ENCODE assay signal across 10 cellular contexts in genomic region chrX:107454302-107454701, GRCh38. TPM values are rescaled to one million over a fixed set of nuclear protein-coding genes. Genes with fewer than 3 reads are reported as not detected.
DNase-seq lines count a peak whose midpoint lies in the region; ATAC-seq lines count a peak whose summit lies in the region.
"Had no signal": no experiment of that assay in that cellular context is flagged by ENCODE, and none has a peak within 500 bp of the region (broad histone marks: within the 10 kb centered on the region; RNA-seq: fewer than 3 reads in every experiment).

No MANE protein-coding gene starts in this region.

- H3K4me3 Mint-ChIP-seq in activated T-helper 17 cell treated with anti-CD3 and anti-CD28 coated beads, Interleukin-2, amount 50 U/mL, for 72 hours: no peak overlapping the region
- H3K4me3 Mint-ChIP-seq: brain had no signal

- H3K27me3 Mint-ChIP-seq in activated T-helper 17 cell treated with anti-CD3 and anti-CD28 coated beads, Interleukin-2, amount 50 U/mL, for 72 hours: peaks cover 36% of the 10 kb centered on the region

- H3K4me1 Mint-ChIP-seq in activated T-helper 17 cell treated with anti-CD3 and anti-CD28 coated beads, Interleukin-2, amount 50 U/mL, for 72 hours: peaks cover 6% of the 10 kb centered on the region
- H3K4me1 Mint-ChIP-seq: brain had no signal

- no peak overlapping the region for H3K27ac Mint-ChIP-seq in activated T-helper 17 cell treated with anti-CD3 and anti-CD28 coated beads, Interleukin-2, amount 50 U/mL, for 72 hours
- H3K27ac Mint-ChIP-seq: brain had no signal

- DNase-seq in AG08395 (ENCODE audit: low spot score) (peak; percentile 13), KG1 (lab: John Stamatoyannopoulos, UW) (no peak), left ventricle myocardium superior (no peak)
- DNase-seq: kidney had no signal

- ATAC-seq in GM19395 (IDR thresholded peaks at IDR 0.05; ENCODE audit: unreplicated experiment): peak; percentile 82
- peak; percentile 51 for ATAC-seq in HG03159 (IDR thresholded peaks at IDR 0.05; ENCODE audit: unreplicated experiment)
- ATAC-seq in activated T-helper 17 cell treated with anti-CD3 and anti-CD28 coated beads, Interleukin-2, amount 50 U/mL, for 72 hours (replicated peaks): peak; percentile 99
- no peak for ATAC-seq in HG03135 (IDR thresholded peaks at IDR 0.05; ENCODE audit: unreplicated experiment)
- ATAC-seq in left ventricle myocardium superior: no peak
- ATAC-seq in GM21528 (IDR thresholded peaks at IDR 0.05; ENCODE audit: low FRiP score, unreplicated experiment): no peak

- H3K9me3 Mint-ChIP-seq in activated T-helper 17 cell treated with anti-CD3 and anti-CD28 coated beads, Interleukin-2, amount 50 U/mL, for 72 hours: no peaks in the 10 kb centered on the region

- intact Hi-C loops in left ventricle myocardium superior (cut with micrococcal nuclease): no loop called here

- no peaks in the 10 kb centered on the region for H3K36me3 Mint-ChIP-seq in activated T-helper 17 cell treated with anti-CD3 and anti-CD28 coated beads, Interleukin-2, amount 50 U/mL, for 72 hours (ENCODE audit: low read depth)
- H3K36me3 Mint-ChIP-seq: brain had no signal

RNA-seq across cellular contexts. Expression of gene FRMPD3, which starts 4.8 kb away (rescaled TPM):
- not detected for total RNA-seq in activated T-helper 17 cell treated with anti-CD3 and anti-CD28 coated beads, Interleukin-2, amount 50 U/mL, for 72 hours
- not detected for total RNA-seq in left ventricle myocardium superior

Comparison
In these comparisons a context has a peak if more than half of its experiments do, and no peak if none do; other contexts are left out.
1. ATAC-seq: peak in GM19395 (single experiment), HG03159 (single experiment) and activated T-helper 17 cell treated with anti-CD3 and anti-CD28 coated beads, Interleukin-2, amount 50 U/mL, for 72 hours (single experiment); none in HG03135 (single experiment), left ventricle myocardium superior (single experiment) and GM21528 (single experiment).